In the genomic region with DNA sequence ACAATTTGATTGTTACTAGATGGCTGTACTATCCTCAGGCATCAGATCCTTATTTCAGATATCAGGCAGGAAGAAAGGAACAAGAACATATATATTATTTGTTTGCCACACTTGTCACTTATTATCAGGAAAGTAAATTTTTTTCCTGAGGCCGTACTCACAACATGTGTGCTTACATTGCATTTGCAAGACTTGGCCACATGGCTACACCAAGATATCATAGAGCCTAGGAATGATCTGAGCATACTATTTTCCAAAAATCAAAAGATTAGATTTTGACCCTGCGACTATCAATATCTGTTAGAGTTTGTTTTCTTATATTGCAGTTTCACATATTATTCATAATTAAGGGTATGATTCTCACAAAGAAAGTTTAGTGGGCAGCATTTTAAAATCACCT, we compare ENCODE assay signal across 24 cellular contexts.
DNase-seq lines count a peak whose midpoint lies in the region; TF ChIP-seq lines count a peak whose summit lies in the region.
"Had no signal": no experiment of that assay in that cellular context is flagged by ENCODE, and none has a peak within 500 bp of the region (broad histone marks: within the 10 kb centered on the region; RNA-seq: fewer than 3 reads in every experiment).

No MANE protein-coding gene starts in this region.

- H3K9ac ChIP-seq in endodermal cell (ENCODE audit: extremely low read depth, low read length, poor library complexity, severe bottlenecking), result no peak overlapping the region

- H3K27ac Mint-ChIP-seq in endodermal cell (no peak overlapping the region), neural crest cell (ENCODE audit: unreplicated experiment) (no peak overlapping the region)
- H3K27ac Mint-ChIP-seq: activated T-cell treated with anti-CD3 and anti-CD28 coated beads, Interleukin-2, amount 50 U/mL, for 24 hours; CD8-positive, alpha-beta memory T cell; type B pancreatic cell had no signal

- H3K36me3 Mint-ChIP-seq in endodermal cell (ENCODE audit: low read depth), result no peaks in the 10 kb centered on the region
- H3K36me3 Mint-ChIP-seq in neural crest cell (ENCODE audit: low read depth), result no peaks in the 10 kb centered on the region
- H3K36me3 Mint-ChIP-seq: CD8-positive, alpha-beta memory T cell; type B pancreatic cell had no signal

- no peaks in the 10 kb centered on the region for H3K27me3 ChIP-seq in endodermal cell (ENCODE audit: control insufficient read depth, insufficient read depth, low read length, poor library complexity, severe bottlenecking)
- H3K27me3 ChIP-seq: SJSA1 had no signal

- H3K4me3 Mint-ChIP-seq in endodermal cell, result no peak overlapping the region
- no peak overlapping the region for H3K4me3 Mint-ChIP-seq in neural crest cell
- H3K4me3 Mint-ChIP-seq: activated T-cell treated with anti-CD3 and anti-CD28 coated beads, Interleukin-2, amount 50 U/mL, for 24 hours; CD8-positive, alpha-beta memory T cell; type B pancreatic cell had no signal

- no peak overlapping the region for H3K27ac ChIP-seq in endodermal cell (ENCODE audit: low read depth, low read length)
- H3K27ac ChIP-seq: coronary artery, SJSA1, skin epidermis had no signal

- TF ChIP-seq CTCF in endodermal cell (conservative IDR thresholded peaks at IDR 0.05) (peak; percentile 37), neural crest cell (conservative IDR thresholded peaks at IDR 0.05) (peak; percentile 38)

- H3K36me3 ChIP-seq in endodermal cell (ENCODE audit: control insufficient read depth, insufficient read depth, low read length), result no peaks in the 10 kb centered on the region
- H3K36me3 ChIP-seq: SJSA1 had no signal

- no peaks in the 10 kb centered on the region for H3K9me3 Mint-ChIP-seq in endodermal cell
- no peaks in the 10 kb centered on the region for H3K9me3 Mint-ChIP-seq in neural crest cell
- H3K9me3 Mint-ChIP-seq: type B pancreatic cell had no signal

- no peaks in the 10 kb centered on the region for H3K4me1 ChIP-seq in endodermal cell (ENCODE audit: control insufficient read depth, insufficient read depth, low read length)
- H3K4me1 ChIP-seq: SJSA1 had no signal

- DNase-seq in DMS53 (lab: John Stamatoyannopoulos, UW), result peak; percentile 3
- no peak for DNase-seq in DMS53 treated with DMSO at 0.1 percent for 48 hours (lab: John Stamatoyannopoulos, UW; ENCODE audit: unreplicated experiment)
- DNase-seq in RKO (ENCODE audit: low spot score), result peak; percentile 25
- DNase-seq in endodermal cell, result no peak
- DNase-seq in neural crest cell (ENCODE audit: low read depth, low spot score), result no peak
- DNase-seq in stimulated activated CD4-positive, alpha-beta T cell treated with anti-CD3 and anti-CD28 coated beads, Interleukin-15, amount 100 ng/mL, for 24 hours, result no peak
- DNase-seq in NCI-H2029 (lab: John Stamatoyannopoulos, UW), result no peak
- DNase-seq in NCI-H2227 treated with DMSO at 0.1 percent for 48 hours (lab: John Stamatoyannopoulos, UW), result no peak
- DNase-seq: activated CD4-positive, alpha-beta T cell treated with anti-CD3 and anti-CD28 coated beads for 4 hours; activated gamma-delta T cell treated with Interleukin-2 at 50 U/mL for 16 hours; activated T-cell treated with anti-CD3 and anti-CD28 coated beads, Interleukin-2, amount 50 U/mL, for 24 hours; AML-193; CD8-positive, alpha-beta memory T cell; DMS79 treated with DMSO at 0.1 percent for 48 hours; GOT3; Karpas-422; NCI-H2029 treated with DMSO at 0.1 percent for 48 hours; NK-92 treated with Interleukin-12 subunit alpha and Interleukin-12 subunit beta, amount 100 ng/mL, for 24 hours; stimulated activated CD4-positive, alpha-beta T cell treated with anti-CD3 and anti-CD28 coated beads, Interleukin-2, amount 100 ng/mL, for 24 hours; T-helper 2 cell had no signal

- no peaks in the 10 kb centered on the region for H3K9me3 ChIP-seq in endodermal cell (ENCODE audit: control insufficient read depth, low read length)
- H3K9me3 ChIP-seq: SJSA1 had no signal

- H3K27me3 Mint-ChIP-seq in endodermal cell (ENCODE audit: insufficient read depth), result no peaks in the 10 kb centered on the region
- no peaks in the 10 kb centered on the region for H3K27me3 Mint-ChIP-seq in neural crest cell (ENCODE audit: low read depth)
- H3K27me3 Mint-ChIP-seq: activated T-cell treated with anti-CD3 and anti-CD28 coated beads, Interleukin-2, amount 50 U/mL, for 24 hours; CD8-positive, alpha-beta memory T cell; type B pancreatic cell had no signal

- 84 to 88% methylated on average over 1 to 2 of the region's 2 CpGs for WGBS in endodermal cell (ENCODE audit: insufficient coverage in 1 of 2, insufficient read length in 1 of 2), 2 experiments

- no peak overlapping the region for H3K4me3 ChIP-seq in endodermal cell (ENCODE audit: low read length)
- H3K4me3 ChIP-seq: coronary artery, SJSA1, skin epidermis had no signal

- no peaks in the 10 kb centered on the region for H3K4me1 Mint-ChIP-seq in endodermal cell
- no peaks in the 10 kb centered on the region for H3K4me1 Mint-ChIP-seq in neural crest cell
- H3K4me1 Mint-ChIP-seq: CD8-positive, alpha-beta memory T cell had no signal

Comparison
In these comparisons a context has a peak if more than half of its experiments do, and no peak if none do; other contexts are left out.
1. DNase-seq: peak in DMS53 (single experiment) and RKO (single experiment); none in DMS53 treated with DMSO at 0.1 percent for 48 hours (single experiment), endodermal cell (single experiment), neural crest cell (single experiment), stimulated activated CD4-positive, alpha-beta T cell treated with anti-CD3 and anti-CD28 coated beads, Interleukin-15, amount 100 ng/mL, for 24 hours (single experiment), NCI-H2029 (single experiment) and NCI-H2227 treated with DMSO at 0.1 percent for 48 hours (single experiment).